Comparison of ENCODE assay signal across 1 cellular context in the genomic region with DNA sequence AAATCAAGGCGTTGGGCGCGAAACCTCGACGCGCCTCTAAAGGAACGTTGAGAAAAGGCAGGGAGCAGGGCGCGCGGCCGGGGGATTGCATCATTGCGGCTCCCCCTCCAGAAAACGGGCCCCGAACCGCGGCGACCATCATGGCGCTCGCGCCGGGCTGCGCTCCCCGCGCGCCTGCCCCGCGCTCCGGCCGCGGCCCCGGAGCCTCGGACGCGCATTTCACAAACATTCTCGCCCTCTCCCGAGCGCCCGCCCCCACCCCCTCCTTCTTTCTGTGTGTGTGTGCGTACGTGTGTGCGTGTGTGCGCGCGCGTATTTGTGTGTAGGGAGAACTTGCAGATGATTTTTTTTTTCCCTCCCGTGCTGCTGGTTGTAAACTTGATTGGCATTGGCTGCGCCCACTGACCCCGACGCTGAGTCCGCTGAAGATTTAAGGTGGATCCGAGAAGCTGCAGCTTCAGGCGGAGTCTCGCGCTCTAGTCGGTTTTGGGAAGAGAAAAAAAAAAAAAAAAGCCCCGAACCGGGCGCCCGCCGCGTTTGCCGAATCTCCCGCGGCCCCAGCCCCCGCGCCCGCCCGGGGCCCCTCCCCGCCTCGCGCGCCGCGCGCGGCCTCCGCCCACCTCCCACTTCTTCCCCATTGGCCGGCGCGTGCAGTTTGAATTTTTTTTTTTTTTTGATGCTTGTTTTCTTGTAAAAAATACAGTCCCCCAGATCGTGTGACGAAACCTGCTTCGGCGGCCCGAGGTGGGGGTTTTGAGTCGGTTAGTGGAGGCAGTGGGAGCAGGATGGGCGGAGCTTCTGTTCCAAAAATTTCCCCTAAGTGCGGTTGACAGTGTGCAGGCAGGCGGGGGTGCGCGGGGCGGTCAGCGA.
TF ChIP-seq lines count a peak whose summit lies in the region.

No MANE protein-coding gene starts in this region.

TF ChIP-seq in H1, 55 proteins besides CTCF, POLR2A, EP300 and RAD21 (continued from another document):
- no peak for TF ChIP-seq MAFK (IDR thresholded peaks at IDR 0.05; ENCODE audit: low read depth, low read length)
TF ChIP-seq in H1: peak in this region for 19.
